17 cellular contexts compared by ENCODE assay signal in the genomic region with DNA sequence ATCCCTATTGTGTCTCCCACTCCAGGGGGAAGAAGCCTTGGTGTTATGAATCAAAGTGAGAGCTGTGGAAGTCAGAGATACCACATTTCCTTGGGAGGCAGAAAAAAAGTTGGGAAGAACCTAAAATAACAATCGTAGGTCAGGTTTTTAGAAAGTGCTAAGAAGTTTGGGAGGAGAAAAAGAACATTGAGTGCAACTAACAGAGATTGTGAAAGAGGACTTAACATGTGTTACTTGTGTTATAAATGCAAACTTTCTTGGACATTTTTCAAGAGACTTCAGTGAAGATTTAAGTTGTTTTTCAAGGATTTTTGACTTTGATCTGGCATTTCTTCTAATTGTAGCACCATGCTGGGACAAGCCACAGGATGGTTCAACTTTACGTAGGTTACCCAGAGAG. TPM values are rescaled to one million over a fixed set of nuclear protein-coding genes. Genes with fewer than 3 reads are reported as not detected.
A peak's percentile ranks its signal among the peaks of the same experiment; 100 is the strongest.
DNase-seq lines count a peak whose midpoint lies in the region; ATAC-seq, FAIRE-seq and TF ChIP-seq lines count a peak whose summit lies in the region.
"Had no signal": no experiment of that assay in that cellular context is flagged by ENCODE, and none has a peak within 500 bp of the region (broad histone marks: within the 10 kb centered on the region; RNA-seq: fewer than 3 reads in every experiment).

No MANE protein-coding gene starts in this region.

- no TSS peak for BruUV-seq in GM12878 (replicated peaks; lab: Mats Ljungman, UMichigan)

- peaks cover 86% of the 10 kb centered on the region for H3K36me3 Mint-ChIP-seq in stimulated activated naive CD8-positive, alpha-beta T cell treated with anti-CD3 and anti-CD28 coated beads, Interleukin-15, Interleukin-2, amounts not matched to agents 100 ng/mL and 50 ng/mL, for 24 hours (ENCODE audit: low read depth)
- peaks cover 75% of the 10 kb centered on the region for H3K36me3 Mint-ChIP-seq in natural killer cell

- no peak for TF ChIP-seq POLR2A in GM12878 (IDR thresholded peaks at IDR 0.05; ENCODE audit: low read depth, low read length)
- TF ChIP-seq POLR2A in GM18505 (IDR thresholded peaks at IDR 0.05; ENCODE audit: borderline replicate concordance, extremely low read depth, insufficient read depth, insufficient read length): no peak

- peaks cover 66% of the 10 kb centered on the region for H3K4me1 Mint-ChIP-seq in stimulated activated naive CD8-positive, alpha-beta T cell treated with anti-CD3 and anti-CD28 coated beads, Interleukin-15, Interleukin-2, amounts not matched to agents 100 ng/mL and 50 ng/mL, for 24 hours (ENCODE audit: low read depth)
- peaks cover 69 to 77% of the 10 kb centered on the region in 2 donors for H3K4me1 Mint-ChIP-seq in natural killer cell

- no peaks in the 10 kb centered on the region for H3K27me3 ChIP-seq in GM12878 (replicated peaks in 1 of 2; ENCODE audit: control insufficient read depth in 2 of 2, insufficient read depth in 2 of 2, low read length in 1 of 2)
- H3K27me3 ChIP-seq: ovary had no signal

- no peak overlapping the region for H3K9ac ChIP-seq in GM12878 (ENCODE audit: control insufficient read depth, insufficient read depth, low read length)

- no peak for TF ChIP-seq RAD21 in GM12878 (IDR thresholded peaks at IDR 0.05; ENCODE audit: insufficient read depth, low read depth, low read length)

- peak overlapping the region; percentile 2 for H3K4me3 Mint-ChIP-seq in stimulated activated naive CD8-positive, alpha-beta T cell treated with anti-CD3 and anti-CD28 coated beads, Interleukin-15, Interleukin-2, amounts not matched to agents 100 ng/mL and 50 ng/mL, for 24 hours
- no peak overlapping the region for H3K4me3 Mint-ChIP-seq in natural killer cell

- no peak for TF ChIP-seq CTCF in GM12878 (IDR thresholded peaks at IDR 0.05 in 2 of 3, conservative IDR thresholded peaks at IDR 0.05 in 1 of 3; ENCODE audit: control insufficient read depth in 2 of 3, extremely low read depth in 1 of 3, insufficient read depth in 1 of 3, low read depth in 3 of 3, low read length in 3 of 3)
- no peak for TF ChIP-seq CTCF in natural killer cell (IDR thresholded peaks at IDR 0.05)

- no peak for TF ChIP-seq EP300 in GM12878 (IDR thresholded peaks at IDR 0.05; ENCODE audit: borderline replicate concordance in 1 of 2, control insufficient read depth in 1 of 2, low read depth in 2 of 2, low read length in 2 of 2)

- H3K4me1 ChIP-seq in GM12878 (ENCODE audit: control insufficient read depth, insufficient read depth, low read length): peaks cover 31% of the 10 kb centered on the region
- H3K4me1 ChIP-seq: HAP-1 had no signal

- intact Hi-C loops in GM12878 (cut with micrococcal nuclease; ENCODE audit: unreplicated experiment): loop anchor here (2.0 kb wide), 1 partner anchor 15 kb away; the partner anchor contains the start of gene ARHGDIB
- intact Hi-C loops in natural killer cell (cut with micrococcal nuclease): no loop called here

- ATAC-seq in stimulated activated naive CD8-positive, alpha-beta T cell treated with anti-CD3 and anti-CD28 coated beads, Interleukin-15, Interleukin-2, amounts not matched to agents 100 U/mL and 50 U/mL, for 24 hours: no peak
- ATAC-seq in GM12878 (no peak), natural killer cell (no peak), GM18520 (IDR thresholded peaks at IDR 0.05; ENCODE audit: unreplicated experiment) (no peak), GM18505 (IDR thresholded peaks at IDR 0.05; ENCODE audit: unreplicated experiment) (no peak)

- H3K4me2 ChIP-seq in GM12878 (ENCODE audit: control insufficient read depth, insufficient read depth): peak overlapping the region; percentile 37

- H3K27ac Mint-ChIP-seq in stimulated activated naive CD8-positive, alpha-beta T cell treated with anti-CD3 and anti-CD28 coated beads, Interleukin-15, Interleukin-2, amounts not matched to agents 100 ng/mL and 50 ng/mL, for 24 hours: peak overlapping the region; percentile 100
- peak overlapping the region; percentile 94 to 95 for H3K27ac Mint-ChIP-seq in natural killer cell

- H3K27me3 Mint-ChIP-seq in stimulated activated naive CD8-positive, alpha-beta T cell treated with anti-CD3 and anti-CD28 coated beads, Interleukin-15, Interleukin-2, amounts not matched to agents 100 ng/mL and 50 ng/mL, for 24 hours: no peaks in the 10 kb centered on the region
- no peaks in the 10 kb centered on the region for H3K27me3 Mint-ChIP-seq in natural killer cell (ENCODE audit: low read depth in 2 of 2)

- RAD21 ChIA-PET in GM12878 (lab: Charles Lee; ENCODE audit: unreplicated experiment): no interaction called here

- SMC1A ChIA-PET in GM12878 (lab: Charles Lee; ENCODE audit: uncharacterized antibody, unreplicated experiment): interaction anchor here (0.7 to 3.4 kb wide), 11 partner anchors 9 to 43 kb away, joined by 3 to 18 read pairs (median 3); partner anchors contain the start of genes ERP27 and PDE6H

- H4K20me1 ChIP-seq in GM12878 (ENCODE audit: control insufficient read depth, insufficient read depth): no peaks in the 10 kb centered on the region

- peaks cover 18 to 51% of the 10 kb centered on the region in 2 experiments for H3K36me3 ChIP-seq in GM12878 (ENCODE audit: control insufficient read depth in 2 of 2, insufficient read depth in 2 of 2, low read length in 1 of 2)
- H3K36me3 ChIP-seq: HAP-1, ovary had no signal

- no peaks in the 10 kb centered on the region for H3K9me3 ChIP-seq in GM12878 (replicated peaks; ENCODE audit: control insufficient read depth, insufficient read depth, low read length)
- H3K9me3 ChIP-seq: HAP-1, ovary had no signal

- CTCF ChIA-PET in GM12878 (lab: Yijun Ruan, JAX): interaction anchor here (0.7 to 2.5 kb wide), 6 partner anchors 9 to 49 kb away, joined by 3 to 8 read pairs (median 4); no protein-coding TSS in a partner anchor

- in situ Hi-C loops in GM12878 (cut with MboI): no loop called here

- H3K27ac ChIP-seq in GM12878 (ENCODE audit: control insufficient read depth, insufficient read depth): no peak overlapping the region
- H3K27ac ChIP-seq: ovary had no signal

- no peak overlapping the region for H2AFZ ChIP-seq in GM12878 (ENCODE audit: control insufficient read depth, low read depth, low read length)

- no peak for FAIRE-seq in GM12878 (lab: Jason Lieb, UNC)
- FAIRE-seq: astrocyte, HTR-8/SVneo, RCC 7860 had no signal

- 100% methylated on average over 2 of the region's 2 CpGs for WGBS in GM12878 (ENCODE audit: insufficient coverage, insufficient replicate concordance, low lambda C conversion rate, missing lambda C conversion rate)

- H3K79me2 ChIP-seq in GM12878 (ENCODE audit: control insufficient read depth, insufficient read depth, low read length): peaks cover 47% of the 10 kb centered on the region

- DNase-seq in stimulated activated naive CD8-positive, alpha-beta T cell treated with anti-CD3 and anti-CD28 coated beads, Interleukin-15, Interleukin-2, amounts not matched to agents 100 U/mL and 50 U/mL, for 24 hours: no peak
- DNase-seq in GM12878 (ENCODE audit: low read depth, low spot score): no peak
- DNase-seq in natural killer cell: no peak
- DNase-seq in SKM-1 treated with dmso at 0.1 percent for 144 hours (lab: John Stamatoyannopoulos, UW; ENCODE audit: unreplicated experiment): no peak
- no peak for DNase-seq in HPDE6-E6E7 (ENCODE audit: extremely low spot score)
- DNase-seq: NCI-H1105 treated with DMSO at 0.1 percent for 48 hours, ovary, T1000 had no signal

- H3K9me3 Mint-ChIP-seq in stimulated activated naive CD8-positive, alpha-beta T cell treated with anti-CD3 and anti-CD28 coated beads, Interleukin-15, Interleukin-2, amounts not matched to agents 100 ng/mL and 50 ng/mL, for 24 hours: no peaks in the 10 kb centered on the region
- H3K9me3 Mint-ChIP-seq in natural killer cell: no peaks in the 10 kb centered on the region

- H3K4me3 ChIP-seq in GM12878: no peak overlapping the region
- H3K4me3 ChIP-seq: HAP-1, lung, ovary had no signal

- POLR2A ChIA-PET in GM12878 (lab: Charles Lee): interaction anchor here (0.8 to 2.7 kb wide), 3 partner anchors 12 to 143 kb away, joined by 3 to 11 read pairs (median 4); partner anchors contain the start of genes ARHGDIB, C12orf60 and WBP11

RNA-seq across cellular contexts. Expression of gene ERP27, which starts 7.8 kb away (rescaled TPM):
- total RNA-seq in GM12878 (2013; cell fraction: nucleolus; rRNA removed): 6.5 and 6.7 TPM in 2 replicates
- total RNA-seq in GM12878 (2014; rRNA removed) (1.0 and 1.6 TPM in 2 replicates), GM12878 (2014; rRNA removed; fragmentation: Illumina TruSeq; extraction: Trizol) (1.5 and 1.8 TPM in 2 replicates), GM12878 (2021) (0.93 and 1.1 TPM in 2 replicates), natural killer cell (10 to 100 TPM in 2 of 3 donors, 1 to 10 TPM in 1; 9.8 to 15.2 (median 12.3) TPM)
- 0.96 TPM for polyA plus RNA-seq in GM12878 (2011; ENCODE audit: low read depth)
- polyA plus RNA-seq in GM12878 (2011; rRNA removed) (2.0 and 2.1 TPM in 2 replicates), GM12878 (2014; fragmentation: Illumina TruSeq; extraction: Trizol) (1.5 and 2.4 TPM in 2 replicates), GM12878 (2014; fragmentation: Nextera tagmentation; extraction: Ambion mirVana) (1 to 10 TPM in 1 of 2 experiments, under 1 TPM in 1; 0.91 to 1.3 TPM), GM12878 (2014; rRNA removed) (0.90 and 1.5 TPM in 2 replicates), GM12878 (2016; fragmentation: Nextera tagmentation; extraction: Ambion mirVana) (1 to 10 TPM in 1 of 2 experiments, under 1 TPM in 1; 0.95 to 1.7 TPM)
- 0.55 and 0.64 TPM in 2 replicates for polyA plus RNA-seq in GM12878 (2011; cell fraction: cytosol; rRNA removed)
- polyA plus RNA-seq in GM12878 (2011; cell fraction: nucleus; rRNA removed): 2.3 and 2.5 TPM in 2 replicates
- polyA plus RNA-seq in GM12878 (2012): 1.1 and 1.4 TPM in 2 replicates
- 2.0 and 2.4 TPM in 2 replicates for polyA minus RNA-seq in GM12878 (2011; rRNA and poly(A)+ RNA removed)
- not detected in 2 replicates for polyA minus RNA-seq in GM12878 (2011; cell fraction: cytosol; rRNA and poly(A)+ RNA removed)
- polyA minus RNA-seq in GM12878 (2011; cell fraction: nucleus; rRNA and poly(A)+ RNA removed): 3.3 and 7.4 TPM in 2 replicates
- total RNA-seq: NCI-H460 had no signal

RNA-seq across cellular contexts. Expression of gene ARHGDIB, which starts 15.2 kb away (rescaled TPM):
- total RNA-seq in GM12878 (2013; cell fraction: nucleolus; rRNA removed): 164 and 166 TPM in 2 replicates
- 916 and 989 TPM in 2 replicates for total RNA-seq in GM12878 (2014; rRNA removed)
- 1,126 and 1,183 TPM in 2 replicates for total RNA-seq in GM12878 (2014; rRNA removed; fragmentation: Illumina TruSeq; extraction: Trizol)
- total RNA-seq in GM12878 (2021): 793 and 796 TPM in 2 replicates
- polyA plus RNA-seq in GM12878 (2011; ENCODE audit: low read depth): 886 TPM
- polyA plus RNA-seq in GM12878 (2011; rRNA removed): 1,451 and 1,700 TPM in 2 replicates
- 1,936 and 2,352 TPM in 2 replicates for polyA plus RNA-seq in GM12878 (2011; cell fraction: cytosol; rRNA removed)
- polyA plus RNA-seq in GM12878 (2011; cell fraction: nucleus; rRNA removed): 633 and 740 TPM in 2 replicates
- polyA plus RNA-seq in GM12878 (2012): 908 and 964 TPM in 2 replicates
- polyA plus RNA-seq in GM12878 (2014; fragmentation: Illumina TruSeq; extraction: Trizol): 2,158 and 2,397 TPM in 2 replicates
- 1,000 to 10,000 TPM; 2,339 to 2,849 TPM for polyA plus RNA-seq in GM12878 (2014; fragmentation: Nextera tagmentation; extraction: Ambion mirVana)
- polyA plus RNA-seq in GM12878 (2014; rRNA removed): 954 and 1,483 TPM in 2 replicates
- 1,000 to 10,000 TPM; 1,165 to 1,209 TPM for polyA plus RNA-seq in GM12878 (2016; fragmentation: Nextera tagmentation; extraction: Ambion mirVana)
- polyA minus RNA-seq in GM12878 (2011; rRNA and poly(A)+ RNA removed): 1,338 and 1,379 TPM in 2 replicates
- polyA minus RNA-seq in GM12878 (2011; cell fraction: cytosol; rRNA and poly(A)+ RNA removed): 231 and 269 TPM in 2 replicates
- polyA minus RNA-seq in GM12878 (2011; cell fraction: nucleus; rRNA and poly(A)+ RNA removed): 159 and 240 TPM in 2 replicates
- 100 to 1,000 TPM; 838 to 962 (median 929) TPM for total RNA-seq in natural killer cell
- total RNA-seq: NCI-H460 had no signal

RNA-seq across cellular contexts. Expression of gene PDE6H, which starts 26.7 kb away (rescaled TPM):
- total RNA-seq in GM12878 (2013; cell fraction: nucleolus; rRNA removed): not detected in 2 replicates
- total RNA-seq in GM12878 (2014; rRNA removed): 0.33 TPM in 1 of 2 replicates, not detected in the other
- not detected in 2 replicates for total RNA-seq in GM12878 (2014; rRNA removed; fragmentation: Illumina TruSeq; extraction: Trizol)
- total RNA-seq in GM12878 (2021): not detected in 2 replicates
- not detected for polyA plus RNA-seq in GM12878 (2011; ENCODE audit: low read depth)
- 0.16 and 0.29 TPM in 2 replicates for polyA plus RNA-seq in GM12878 (2011; rRNA removed)
- polyA plus RNA-seq in GM12878 (2011; cell fraction: cytosol; rRNA removed): not detected in 2 replicates
- polyA plus RNA-seq in GM12878 (2011; cell fraction: nucleus; rRNA removed): 0.20 and 0.34 TPM in 2 replicates
- polyA plus RNA-seq in GM12878 (2012): not detected in 2 replicates
- polyA plus RNA-seq in GM12878 (2014; fragmentation: Illumina TruSeq; extraction: Trizol): not detected in 2 replicates
- polyA plus RNA-seq in GM12878 (2014; fragmentation: Nextera tagmentation; extraction: Ambion mirVana): not detected
- not detected in 2 replicates for polyA plus RNA-seq in GM12878 (2014; rRNA removed)
- not detected for polyA plus RNA-seq in GM12878 (2016; fragmentation: Nextera tagmentation; extraction: Ambion mirVana)
- not detected in 2 replicates for polyA minus RNA-seq in GM12878 (2011; rRNA and poly(A)+ RNA removed)
- polyA minus RNA-seq in GM12878 (2011; cell fraction: cytosol; rRNA and poly(A)+ RNA removed): not detected in 2 replicates
- not detected in 2 replicates for polyA minus RNA-seq in GM12878 (2011; cell fraction: nucleus; rRNA and poly(A)+ RNA removed)
- not detected for total RNA-seq in natural killer cell
- total RNA-seq: astrocyte, NCI-H460, ovary had no signal
- polyA plus RNA-seq: ovary had no signal
